Comparison of ENCODE assay signal across 8 cellular contexts in genomic region chr10:13528138-13528874, GRCh38. TPM values are rescaled to one million over a fixed set of nuclear protein-coding genes. Genes with fewer than 3 reads are reported as not detected.
DNase-seq lines count a peak whose midpoint lies in the region; ATAC-seq and TF ChIP-seq lines count a peak whose summit lies in the region.

No MANE protein-coding gene starts in this region.

- peaks cover 18% of the 10 kb centered on the region for H3K4me1 ChIP-seq in HUES64 (ENCODE audit: insufficient read depth, low read length)
- H3K4me1 ChIP-seq in colonic mucosa = no peaks in the 10 kb centered on the region
- H3K4me1 ChIP-seq in lung (ENCODE audit: control insufficient read depth in 2 of 2, insufficient read depth in 2 of 2, low read length in 2 of 2) = no peaks in the 10 kb centered on the region
- peaks cover 6% of the 10 kb centered on the region for H3K4me1 ChIP-seq in upper lobe of right lung

- H3K9ac ChIP-seq in HUES64 (ENCODE audit: low read depth, low read length) (peak overlapping the region; percentile 39; the same call in 1 of the 2 replicates), colonic mucosa (ENCODE audit: low read depth in 2 of 2, low read length in 2 of 2) (peak overlapping the region; percentile 62 to 67)

- H3K27ac ChIP-seq in HUES64 (ENCODE audit: low read depth, low read length) (no peak overlapping the region), colonic mucosa (no peak overlapping the region), lung (ENCODE audit: low read depth in 1 of 2, low read length in 1 of 2) (peak overlapping the region; percentile 67 to 84), upper lobe of right lung (peak overlapping the region; percentile 51)

- no peak for TF ChIP-seq CTCF in colonic mucosa (IDR thresholded peaks at IDR 0.05)
- no peak for TF ChIP-seq CTCF in lung (IDR thresholded peaks at IDR 0.05; ENCODE audit: control extremely low read depth, extremely low read depth)
- TF ChIP-seq CTCF in upper lobe of right lung (IDR thresholded peaks at IDR 0.05) = no peak

- under 1% methylated on average over 103 of the region's 103 CpGs for WGBS in HUES64
- 1% methylated on average over 53 to 103 of the region's 103 CpGs for WGBS in lung, 2 donors

- H3K36me3 ChIP-seq in HUES64 (ENCODE audit: insufficient read depth, low read length) (no peaks in the 10 kb centered on the region), colonic mucosa (no peaks in the 10 kb centered on the region), lung (ENCODE audit: control insufficient read depth in 2 of 2, insufficient read depth in 2 of 2, low read length in 2 of 2) (no peaks in the 10 kb centered on the region), upper lobe of right lung (no peaks in the 10 kb centered on the region)

- no peaks in the 10 kb centered on the region for H3K9me3 ChIP-seq in HUES64 (ENCODE audit: insufficient read depth, low read depth, low read length)
- no peaks in the 10 kb centered on the region for H3K9me3 ChIP-seq in colonic mucosa
- no peaks in the 10 kb centered on the region for H3K9me3 ChIP-seq in lung (ENCODE audit: control insufficient read depth in 2 of 2, insufficient read depth in 1 of 2, low read length in 1 of 2)
- no peaks in the 10 kb centered on the region for H3K9me3 ChIP-seq in upper lobe of right lung

- no peak for ATAC-seq in lung (ENCODE audit: insufficient read depth, low FRiP score)
- ATAC-seq in upper lobe of right lung = peak; percentile 51
- ATAC-seq in HG02840 (IDR thresholded peaks at IDR 0.05; ENCODE audit: low FRiP score, unreplicated experiment) = no peak

- H3K4me3 ChIP-seq in HUES64 (ENCODE audit: low read length) (peak overlapping the region; percentile 52), colonic mucosa (peak overlapping the region; percentile 54), lung (peak overlapping the region; percentile 72), upper lobe of right lung (peak overlapping the region; percentile 56)

- peak; percentile 10 for DNase-seq in CD1c-positive myeloid dendritic cell (ENCODE audit: extremely low spot score)
- peak; percentile 25 for DNase-seq in colonic mucosa
- DNase-seq in lung (ENCODE audit: low spot score) = no peak
- DNase-seq in upper lobe of right lung = peak; percentile 69
- no peak for DNase-seq in stimulated activated CD4-positive, alpha-beta T cell treated with anti-CD3 and anti-CD28 coated beads, Interleukin-4, amount 100 ng/mL, for 24 hours
- no peak for DNase-seq in erythroblast (lab: John Stamatoyannopoulos, UW)

- intact Hi-C loops in colonic mucosa (cut with DNase I) (no loop called here), upper lobe of right lung (cut with DNase I) (no loop called here)

- H3K27me3 ChIP-seq in HUES64 (ENCODE audit: insufficient read depth, low read length) = peaks cover 59% of the 10 kb centered on the region
- H3K27me3 ChIP-seq in colonic mucosa = no peaks in the 10 kb centered on the region
- no peaks in the 10 kb centered on the region for H3K27me3 ChIP-seq in lung (ENCODE audit: control insufficient read depth, insufficient read depth)
- no peaks in the 10 kb centered on the region for H3K27me3 ChIP-seq in upper lobe of right lung

- TF ChIP-seq POLR2A in erythroblast (IDR thresholded peaks at IDR 0.05; ENCODE audit: low read length) = no peak

RNA-seq across cellular contexts. Expression of gene BEND7, which starts 0.5 kb away (rescaled TPM):
- 4.8 TPM for polyA plus RNA-seq in HUES64 (2013, experiment 1 of 2)
- polyA plus RNA-seq in HUES64 (2013, experiment 2 of 2) = 7.3 TPM
- total RNA-seq in colonic mucosa (10 to 100 TPM; 19.2 to 20.4 TPM), lung (10 to 100 TPM; 12.7 to 27.6 TPM), upper lobe of right lung (31.1 TPM)
- 1 to 10 TPM; 4.9 to 8.1 TPM for polyA plus RNA-seq in lung

RNA-seq across cellular contexts. Expression of gene PRPF18, which starts 58.5 kb away (rescaled TPM):
- 12.4 TPM for polyA plus RNA-seq in HUES64 (2013, experiment 1 of 2)
- 13.3 TPM for polyA plus RNA-seq in HUES64 (2013, experiment 2 of 2)
- 10 to 100 TPM; 20.3 to 20.4 TPM for total RNA-seq in colonic mucosa
- total RNA-seq in lung = 10 to 100 TPM; 19.2 to 39.9 TPM
- 10 to 100 TPM; 10.6 to 19.5 TPM for polyA plus RNA-seq in lung
- total RNA-seq in upper lobe of right lung = 23.7 TPM

Comparison
In these comparisons a context has a peak if more than half of its experiments do, and no peak if none do; other contexts are left out.
1. DNase-seq: peak in CD1c-positive myeloid dendritic cell (single experiment), colonic mucosa (single experiment) and upper lobe of right lung (single experiment); none in lung (single experiment), stimulated activated CD4-positive, alpha-beta T cell treated with anti-CD3 and anti-CD28 coated beads, Interleukin-4, amount 100 ng/mL, for 24 hours (single experiment) and erythroblast (0 of 2).
2. H3K27ac ChIP-seq: peak in lung (2 of 2) and upper lobe of right lung (single experiment); none in HUES64 (single experiment) and colonic mucosa (single experiment).
3. Peak in every context shown above with its lines, with median percentiles within 50 percentile points of each other: H3K4me3 ChIP-seq.